ENCODE assay signal across 8 cellular contexts in genomic region chr6:30556964-30557682, GRCh38. TPM values are rescaled to one million over a fixed set of nuclear protein-coding genes. Genes with fewer than 3 reads are reported as not detected.
DNase-seq lines count a peak whose midpoint lies in the region; ATAC-seq and TF ChIP-seq lines count a peak whose summit lies in the region.

TSS of gene PRR3 (plus strand) at chr6:30557295. CDS start at chr6:30557345, 50 bp downstream.

- no peaks in the 10 kb centered on the region for H3K9me3 ChIP-seq in BLaER1 treated with 17β-estradiol and CSF1 and Interleukin-3, amounts not matched to agents 10 nM and 100 nM (replicated peaks in 1 of 11)
- H3K9me3 ChIP-seq in right lobe of liver, result no peaks in the 10 kb centered on the region

- no peak for TF ChIP-seq CTCF in right lobe of liver (IDR thresholded peaks at IDR 0.05)

- H3K4me1 ChIP-seq in BLaER1 treated with 17β-estradiol and CSF1 and Interleukin-3, amounts not matched to agents 10 nM and 100 nM, result peaks cover 27 to 38% (median 33%) of the 10 kb centered on the region in 10 experiments
- peaks cover 0 to 20% (median 7%) of the 10 kb centered on the region in 4 donors for H3K4me1 ChIP-seq in right lobe of liver

- H4K20me1 ChIP-seq in BLaER1 treated with 17β-estradiol and CSF1 and Interleukin-3, amounts not matched to agents 10 nM and 100 nM, result peaks cover 0 to 53% (median 18%) of the 10 kb centered on the region in 11 experiments; a peak in 13 of 22 replicates

- H3K4me2 ChIP-seq in BLaER1 treated with 17β-estradiol and CSF1 and Interleukin-3, amounts not matched to agents 10 nM and 100 nM, result peak within 1 kb of the TSS; percentile 93 to 100 (median 96)

- H3K36me3 Mint-ChIP-seq in activated CD4-positive, alpha-beta T cell treated with anti-CD3 and anti-CD28 coated beads, Interleukin-2, amount 10 ng/mL, durations not matched to agents 24 days and 14 days (ENCODE audit: low read depth), result peaks cover 52% of the 10 kb centered on the region

- peak within 1 kb of the TSS; percentile 78 to 94 (median 90) for H3K4me3 ChIP-seq in BLaER1 treated with 17β-estradiol and CSF1 and Interleukin-3, amounts not matched to agents 10 nM and 100 nM
- H3K4me3 ChIP-seq in right lobe of liver, result peak within 1 kb of the TSS; percentile 77 to 86 (median 84)

- H3K27me3 ChIP-seq in BLaER1 treated with 17β-estradiol and CSF1 and Interleukin-3, amounts not matched to agents 10 nM and 100 nM, result no peaks in the 10 kb centered on the region
- no peaks in the 10 kb centered on the region for H3K27me3 ChIP-seq in right lobe of liver

- H3K27me3 Mint-ChIP-seq in activated CD4-positive, alpha-beta T cell treated with anti-CD3 and anti-CD28 coated beads, Interleukin-2, amount 10 ng/mL, durations not matched to agents 24 days and 14 days, result no peaks in the 10 kb centered on the region

- H3K4me3 Mint-ChIP-seq in activated CD4-positive, alpha-beta T cell treated with anti-CD3 and anti-CD28 coated beads, Interleukin-2, amount 10 ng/mL, durations not matched to agents 24 days and 14 days, result peak within 1 kb of the TSS; percentile 89

- H3K9ac ChIP-seq in BLaER1 treated with 17β-estradiol and CSF1 and Interleukin-3, amounts not matched to agents 10 nM and 100 nM, result peak within 1 kb of the TSS; percentile 86 to 95 (median 92)

- peaks cover 26% of the 10 kb centered on the region for H3K4me1 Mint-ChIP-seq in activated CD4-positive, alpha-beta T cell treated with anti-CD3 and anti-CD28 coated beads, Interleukin-2, amount 10 ng/mL, durations not matched to agents 24 days and 14 days

- intact Hi-C loops in activated CD4-positive, alpha-beta T cell treated with anti-CD3 and anti-CD28 coated beads, Interleukin-2, amount 10 ng/mL, durations not matched to agents 24 days and 14 days (cut with micrococcal nuclease), result loop anchor here (1.0 to 10.0 kb wide), 9 partner anchors 14 to 1418 kb away; partner anchors contain the start of genes ABCF1, DXO, HLA-E and MDC1
- intact Hi-C loops in right lobe of liver (cut with DNase I), result no loop called here

- WGBS in right lobe of liver (ENCODE audit: insufficient coverage, low coverage, low lambda C conversion rate, missing lambda C conversion rate), result under 1% methylated on average over 28 of the region's 40 CpGs

- peak; percentile 53 for DNase-seq in GM19240 (ENCODE audit: insufficient read length, low spot score)
- DNase-seq in NCI-H524 (lab: John Stamatoyannopoulos, UW), result peak; percentile 86 to 88
- DNase-seq in activated CD4-positive, alpha-beta T cell treated with anti-CD3 and anti-CD28 coated beads, Interleukin-2, amount 10 ng/mL, durations not matched to agents 24 days and 14 days, result peak; percentile 94
- peak; percentile 85 for DNase-seq in dedifferentiated amniotic fluid mesenchymal stem cell (ENCODE audit: extremely low spot score)
- peak; percentile 77 to 84 (median 83) for DNase-seq in right lobe of liver
- peak in 2 of 3 donors; percentile 36 to 65 for DNase-seq in stimulated activated CD4-positive, alpha-beta T cell treated with anti-CD3 and anti-CD28 coated beads, TNF-alpha, amount 100 ng/mL, for 1 hour (ENCODE audit: low read depth in 3 of 3, low spot score in 1 of 3)

- no peaks in the 10 kb centered on the region for H3K9me3 Mint-ChIP-seq in activated CD4-positive, alpha-beta T cell treated with anti-CD3 and anti-CD28 coated beads, Interleukin-2, amount 10 ng/mL, durations not matched to agents 24 days and 14 days

- ATAC-seq in HG03442 (IDR thresholded peaks at IDR 0.05; ENCODE audit: unreplicated experiment) (peak; percentile 42), right lobe of liver (peak; percentile 80 to 83 (median 82))

- H3K36me3 ChIP-seq in BLaER1 treated with 17β-estradiol and CSF1 and Interleukin-3, amounts not matched to agents 10 nM and 100 nM, result peaks cover 35 to 64% (median 53%) of the 10 kb centered on the region in 11 experiments
- peaks cover 0 to 19% (median 0%) of the 10 kb centered on the region in 4 donors for H3K36me3 ChIP-seq in right lobe of liver

- H3K27ac Mint-ChIP-seq in activated CD4-positive, alpha-beta T cell treated with anti-CD3 and anti-CD28 coated beads, Interleukin-2, amount 10 ng/mL, durations not matched to agents 24 days and 14 days, result peak within 1 kb of the TSS; percentile 97

- peak within 1 kb of the TSS; percentile 89 to 97 (median 95) for H3K27ac ChIP-seq in BLaER1 treated with 17β-estradiol and CSF1 and Interleukin-3, amounts not matched to agents 10 nM and 100 nM
- peak within 1 kb of the TSS; percentile 93 to 95 (median 95) for H3K27ac ChIP-seq in right lobe of liver

- peak; percentile 31 for TF ChIP-seq POLR2A in right lobe of liver (IDR thresholded peaks at IDR 0.05)

RNA-seq across cellular contexts. Expression of gene PRR3, which starts in this region (rescaled TPM):
- total RNA-seq in activated CD4-positive, alpha-beta T cell treated with anti-CD3 and anti-CD28 coated beads, Interleukin-2, amount 10 ng/mL, durations not matched to agents 24 days and 14 days, result 38.2 and 39.7 TPM in 2 replicates
- total RNA-seq in right lobe of liver, result 1 to 10 TPM; 2.3 to 3.8 (median 2.6) TPM

Comparison
In these comparisons a context has a peak if more than half of its experiments do, and no peak if none do; other contexts are left out.
1. Peak in every context shown above with its lines: DNase-seq, ATAC-seq, H3K4me3 ChIP-seq and H3K27ac ChIP-seq.